In the genomic region with DNA sequence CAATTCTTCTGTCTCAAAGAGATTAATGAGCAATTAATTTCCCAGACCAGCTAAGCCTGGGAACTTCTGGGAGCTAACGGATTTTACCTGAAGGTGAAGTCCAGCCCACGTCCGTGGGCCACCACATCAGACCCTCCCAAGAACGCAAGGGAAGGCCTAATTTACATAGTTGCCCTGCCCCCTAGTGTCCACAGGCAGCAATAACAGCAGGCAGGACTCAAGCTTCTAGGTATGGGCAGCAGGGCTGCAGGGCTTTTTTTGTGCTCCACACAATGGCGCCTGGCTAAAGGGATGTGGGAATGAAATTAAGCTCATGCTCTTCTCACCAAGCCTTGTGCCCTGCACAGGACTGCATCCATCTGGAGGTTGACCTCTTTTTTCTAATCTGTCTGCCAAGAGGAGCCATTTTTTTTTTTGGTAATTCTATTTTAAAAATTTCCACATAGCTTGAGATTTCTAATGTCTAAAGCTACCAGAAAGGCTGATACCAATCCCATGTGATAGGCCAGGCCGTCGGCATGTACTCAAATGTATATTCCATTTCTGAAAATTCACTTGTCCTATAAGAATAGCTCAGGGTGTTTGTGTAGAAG, we compare ENCODE assay signal across 8 cellular contexts.
DNase-seq lines count a peak whose midpoint lies in the region; ATAC-seq and TF ChIP-seq lines count a peak whose summit lies in the region.

No MANE protein-coding gene starts in this region.

- H3K36me3 ChIP-seq in colonic mucosa (no peaks in the 10 kb centered on the region), right lobe of liver (no peaks in the 10 kb centered on the region)

- no peak for TF ChIP-seq POLR2A in right lobe of liver (IDR thresholded peaks at IDR 0.05)

- no peak overlapping the region for H3K9ac ChIP-seq in colonic mucosa (ENCODE audit: low read depth in 2 of 2, low read length in 2 of 2)

- 26% methylated on average over 6 of the region's 7 CpGs for WGBS in right lobe of liver (ENCODE audit: insufficient coverage, low coverage, low lambda C conversion rate, missing lambda C conversion rate)

- H3K27ac ChIP-seq in colonic mucosa, result no peak overlapping the region
- H3K27ac ChIP-seq in right lobe of liver, result no peak overlapping the region

- H3K4me1 ChIP-seq in colonic mucosa (no peaks in the 10 kb centered on the region), right lobe of liver (no peaks in the 10 kb centered on the region)

- peak; percentile 50 for ATAC-seq in HG02623 (IDR thresholded peaks at IDR 0.05; ENCODE audit: unreplicated experiment)
- peak; percentile 88 to 91 (median 88) for ATAC-seq in right lobe of liver
- no peak for ATAC-seq in GM19397 (IDR thresholded peaks at IDR 0.05; ENCODE audit: unreplicated experiment)

- H3K4me3 ChIP-seq in colonic mucosa (no peak overlapping the region), right lobe of liver (no peak overlapping the region)

- TF ChIP-seq CTCF in GM10266 (IDR thresholded peaks at IDR 0.05; ENCODE audit: control insufficient read depth, insufficient read depth, low read depth, missing control alignments) (peak; percentile 79), colonic mucosa (IDR thresholded peaks at IDR 0.05) (peak; percentile 90), right lobe of liver (IDR thresholded peaks at IDR 0.05) (peak; percentile 72 to 94 (median 92))

- H3K27me3 ChIP-seq in colonic mucosa (no peaks in the 10 kb centered on the region), right lobe of liver (peaks cover 0 to 12% of the 10 kb centered on the region in 2 donors)

- DNase-seq in GM10266 (ENCODE audit: extremely low spot score), result peak; percentile 48
- peak; percentile 43 for DNase-seq in NCI-H2107 treated with DMSO at 0.1 percent for 48 hours (lab: John Stamatoyannopoulos, UW; ENCODE audit: unreplicated experiment)
- DNase-seq in activated CD4-positive, CD25-positive, alpha-beta regulatory T cell treated with anti-CD3 and anti-CD28 coated beads, Interleukin-2, amount 50 U/mL, for 16 hours (ENCODE audit: low read depth, low spot score), result peak; percentile 5
- DNase-seq in colonic mucosa, result peak; percentile 48
- DNase-seq in right lobe of liver, result peak; percentile 51 to 58 (median 54)
- DNase-seq in stimulated activated CD8-positive, alpha-beta memory T cell treated with anti-CD3 and anti-CD28 coated beads, Interleukin-15, amount 100 ng/mL, for 48 hours (ENCODE audit: low read depth in 2 of 2), result peak; percentile 4 to 20

- H3K9me3 ChIP-seq in colonic mucosa, result no peaks in the 10 kb centered on the region
- no peaks in the 10 kb centered on the region for H3K9me3 ChIP-seq in right lobe of liver

- intact Hi-C loops in colonic mucosa (cut with DNase I), result no loop called here
- intact Hi-C loops in right lobe of liver (cut with DNase I), result no loop called here
